Comparison of ENCODE assay signal across 9 cellular contexts in genomic region chr5:72210913-72211670, GRCh38.
DNase-seq lines count a peak whose midpoint lies in the region; ATAC-seq and TF ChIP-seq lines count a peak whose summit lies in the region.
"Had no signal": no experiment of that assay in that cellular context is flagged by ENCODE, and none has a peak within 500 bp of the region (broad histone marks: within the 10 kb centered on the region; RNA-seq: fewer than 3 reads in every experiment).

No MANE protein-coding gene starts in this region.

- H3K36me3 ChIP-seq in smooth muscle cell (ENCODE audit: low read depth): peaks cover under 1% of the 10 kb centered on the region

- ATAC-seq in left ventricle myocardium superior: peak; percentile 59
- no peak for ATAC-seq in GM18867 (IDR thresholded peaks at IDR 0.05; ENCODE audit: unreplicated experiment)

- H3K9me3 ChIP-seq in smooth muscle cell (replicated peaks; ENCODE audit: low read depth): no peaks in the 10 kb centered on the region

- peak overlapping the region; percentile 42 for H3K4me2 ChIP-seq in smooth muscle cell

- no peak overlapping the region for H3K4me3 ChIP-seq in HFF-Myc (replicated peaks; ENCODE audit: low read depth, low read length)
- H3K4me3 ChIP-seq in smooth muscle cell: no peak overlapping the region

- WGBS in smooth muscle cell (ENCODE audit: low lambda C conversion rate): 35% methylated on average over 6 of the region's 6 CpGs

- H3K9ac ChIP-seq in smooth muscle cell (ENCODE audit: low read depth): no peak overlapping the region

- intact Hi-C loops in left ventricle myocardium superior (cut with micrococcal nuclease): no loop called here

- H4K20me1 ChIP-seq in smooth muscle cell (ENCODE audit: low read depth): no peaks in the 10 kb centered on the region

- no peak for TF ChIP-seq CTCF in HFF-Myc (IDR thresholded peaks at IDR 0.05; ENCODE audit: low read depth, low read length, missing control alignments)
- TF ChIP-seq CTCF in smooth muscle cell (IDR thresholded peaks at IDR 0.05; ENCODE audit: borderline replicate concordance, insufficient read depth, poor library complexity, severe bottlenecking): no peak

- H3K4me1 ChIP-seq in smooth muscle cell (ENCODE audit: low read depth): peaks cover 32% of the 10 kb centered on the region

- H3K27ac ChIP-seq in smooth muscle cell (ENCODE audit: low read depth): peak overlapping the region; percentile 68

- no peak overlapping the region for H2AFZ ChIP-seq in smooth muscle cell (ENCODE audit: low read depth)

- peak; percentile 31 for DNase-seq in HFF-Myc (ENCODE audit: extremely low read depth, low read depth)
- peak; percentile 74 for DNase-seq in astrocyte of the hippocampus (ENCODE audit: low read depth, low spot score)
- peak; percentile 64 for DNase-seq in left ventricle myocardium superior
- no peak for DNase-seq in smooth muscle cell (lab: John Stamatoyannopoulos, UW; ENCODE audit: unreplicated experiment)
- DNase-seq in GOT3 (lab: John Stamatoyannopoulos, UW): no peak
- no peak for DNase-seq in stimulated activated CD4-positive, alpha-beta T cell treated with anti-CD3 and anti-CD28 coated beads, Interleukin-4, amount 100 ng/mL, for 1 hour
- no peak for DNase-seq in NCI-H510A (lab: John Stamatoyannopoulos, UW)
- DNase-seq: KG1 had no signal

- no peaks in the 10 kb centered on the region for H3K79me2 ChIP-seq in smooth muscle cell (ENCODE audit: low read depth)

- H3K27me3 ChIP-seq in smooth muscle cell (ENCODE audit: low read depth): no peaks in the 10 kb centered on the region

- peaks cover 21% of the 10 kb centered on the region for H3F3A ChIP-seq in smooth muscle cell (ENCODE audit: low read depth)

Comparison
In these comparisons a context has a peak if more than half of its experiments do, and no peak if none do; other contexts are left out.
1. DNase-seq: peak in HFF-Myc (single experiment), astrocyte of the hippocampus (single experiment) and left ventricle myocardium superior (single experiment); none in smooth muscle cell (single experiment), GOT3 (single experiment), stimulated activated CD4-positive, alpha-beta T cell treated with anti-CD3 and anti-CD28 coated beads, Interleukin-4, amount 100 ng/mL, for 1 hour (single experiment) and NCI-H510A (single experiment).